Comparison of ENCODE assay signal across 15 cellular contexts in the genomic region with DNA sequence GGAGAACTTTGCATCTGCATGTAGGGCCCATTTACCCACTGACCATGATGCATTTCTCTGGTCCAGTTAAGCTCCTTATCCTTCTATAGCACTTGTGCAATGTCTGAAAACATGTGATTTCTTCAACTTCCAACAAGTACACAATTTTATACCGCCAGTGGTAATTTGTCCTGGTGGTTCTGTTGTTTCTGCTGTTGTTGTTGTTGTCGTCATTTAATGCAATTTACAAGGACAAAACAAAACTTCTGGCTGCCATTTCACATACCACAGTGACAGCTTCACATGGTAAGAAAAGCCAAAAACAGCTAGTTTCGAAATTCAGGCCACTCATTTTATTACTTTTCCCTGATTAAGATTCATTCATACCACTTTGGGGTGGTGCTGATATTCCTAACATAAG.
DNase-seq lines count a peak whose midpoint lies in the region; ATAC-seq and TF ChIP-seq lines count a peak whose summit lies in the region.
"Had no signal": no experiment of that assay in that cellular context is flagged by ENCODE, and none has a peak within 500 bp of the region (broad histone marks: within the 10 kb centered on the region; RNA-seq: fewer than 3 reads in every experiment).

No MANE protein-coding gene starts in this region.

- H3K9me3 Mint-ChIP-seq in T-helper 1 cell treated with Interleukin-12 subunit alpha and Interleukin-12 subunit beta and Interleukin-4 antibody, amounts not matched to agents 30 μg/mL and 1 μg/mL, for 36 hours = no peaks in the 10 kb centered on the region
- no peaks in the 10 kb centered on the region for H3K9me3 Mint-ChIP-seq in activated naive CD4-positive, alpha-beta T cell treated with anti-CD3 and anti-CD28 coated beads, Interleukin-2, amount 10 ng/mL, durations not matched to agents 7 days and 5 days
- no peaks in the 10 kb centered on the region for H3K9me3 Mint-ChIP-seq in activated naive CD8-positive, alpha-beta T cell (ENCODE audit: low read depth)
- H3K9me3 Mint-ChIP-seq in CD14-positive monocyte = no peaks in the 10 kb centered on the region
- H3K9me3 Mint-ChIP-seq: IgD-negative memory B cell had no signal

- no peak overlapping the region for H3K4me3 Mint-ChIP-seq in T-helper 1 cell treated with Interleukin-12 subunit alpha and Interleukin-12 subunit beta and Interleukin-4 antibody, amounts not matched to agents 30 μg/mL and 1 μg/mL, for 36 hours
- no peak overlapping the region for H3K4me3 Mint-ChIP-seq in activated naive CD4-positive, alpha-beta T cell treated with anti-CD3 and anti-CD28 coated beads, Interleukin-2, amount 10 ng/mL, durations not matched to agents 7 days and 5 days
- no peak overlapping the region for H3K4me3 Mint-ChIP-seq in activated naive CD8-positive, alpha-beta T cell
- H3K4me3 Mint-ChIP-seq in CD14-positive monocyte = no peak overlapping the region
- H3K4me3 Mint-ChIP-seq: IgD-negative memory B cell had no signal

- H3K27me3 Mint-ChIP-seq in T-helper 1 cell treated with Interleukin-12 subunit alpha and Interleukin-12 subunit beta and Interleukin-4 antibody, amounts not matched to agents 30 μg/mL and 1 μg/mL, for 36 hours (ENCODE audit: low read depth) = no peaks in the 10 kb centered on the region
- no peaks in the 10 kb centered on the region for H3K27me3 Mint-ChIP-seq in activated naive CD4-positive, alpha-beta T cell treated with anti-CD3 and anti-CD28 coated beads, Interleukin-2, amount 10 ng/mL, durations not matched to agents 7 days and 5 days
- no peaks in the 10 kb centered on the region for H3K27me3 Mint-ChIP-seq in activated naive CD8-positive, alpha-beta T cell
- peaks cover 0 to 7% (median 1%) of the 10 kb centered on the region in 3 donors for H3K27me3 Mint-ChIP-seq in CD14-positive monocyte (ENCODE audit: low read depth in 3 of 3)
- H3K27me3 Mint-ChIP-seq: IgD-negative memory B cell had no signal

- no peak overlapping the region for H3K4me3 ChIP-seq in fibroblast of villous mesenchyme (ENCODE audit: low read depth, low read length)
- H3K4me3 ChIP-seq: BLaER1 treated with 17β-estradiol and CSF1 and Interleukin-3, amounts not matched to agents 10 nM and 100 nM had no signal

- DNase-seq in T-helper 1 cell = no peak
- no peak for DNase-seq in activated naive CD4-positive, alpha-beta T cell treated with anti-CD3 and anti-CD28 coated beads, Interleukin-2, amount 10 ng/mL, durations not matched to agents 7 days and 5 days
- no peak for DNase-seq in activated naive CD4-positive, alpha-beta T cell treated with anti-CD3 and anti-CD28 coated beads, Interleukin-2, amount 50 U/mL, for 16 hours
- peak; percentile 78 for DNase-seq in fibroblast of villous mesenchyme (ENCODE audit: low read depth)
- DNase-seq in CD14-positive monocyte (ENCODE audit: low spot score) = no peak
- DNase-seq: DMS79 treated with DMSO at 0.1 percent for 48 hours, NCI-H1105 treated with DMSO at 0.1 percent for 48 hours, NCI-H1694 treated with DMSO at 0.1 percent for 48 hours, NCI-H2107, NCI-H524 treated with DMSO at 0.1 percent for 48 hours had no signal

- peaks cover 11% of the 10 kb centered on the region for H3K36me3 Mint-ChIP-seq in T-helper 1 cell treated with Interleukin-12 subunit alpha and Interleukin-12 subunit beta and Interleukin-4 antibody, amounts not matched to agents 30 μg/mL and 1 μg/mL, for 36 hours (ENCODE audit: low read depth)
- H3K36me3 Mint-ChIP-seq in activated naive CD4-positive, alpha-beta T cell treated with anti-CD3 and anti-CD28 coated beads, Interleukin-2, amount 10 ng/mL, durations not matched to agents 7 days and 5 days = peaks cover 14% of the 10 kb centered on the region
- H3K36me3 Mint-ChIP-seq in activated naive CD8-positive, alpha-beta T cell = peaks cover 3% of the 10 kb centered on the region
- H3K36me3 Mint-ChIP-seq in CD14-positive monocyte = no peaks in the 10 kb centered on the region

- no peak for ATAC-seq in HG03442 (IDR thresholded peaks at IDR 0.05; ENCODE audit: unreplicated experiment)

- peak overlapping the region; percentile 95 for H3K27ac Mint-ChIP-seq in T-helper 1 cell treated with Interleukin-12 subunit alpha and Interleukin-12 subunit beta and Interleukin-4 antibody, amounts not matched to agents 30 μg/mL and 1 μg/mL, for 36 hours
- peak overlapping the region; percentile 80 for H3K27ac Mint-ChIP-seq in activated naive CD4-positive, alpha-beta T cell treated with anti-CD3 and anti-CD28 coated beads, Interleukin-2, amount 10 ng/mL, durations not matched to agents 7 days and 5 days
- peak overlapping the region; percentile 89 for H3K27ac Mint-ChIP-seq in activated naive CD8-positive, alpha-beta T cell
- no peak overlapping the region for H3K27ac Mint-ChIP-seq in CD14-positive monocyte
- H3K27ac Mint-ChIP-seq: IgD-negative memory B cell had no signal

- H3K4me1 Mint-ChIP-seq in T-helper 1 cell treated with Interleukin-12 subunit alpha and Interleukin-12 subunit beta and Interleukin-4 antibody, amounts not matched to agents 30 μg/mL and 1 μg/mL, for 36 hours (ENCODE audit: low read depth) = peaks cover 53% of the 10 kb centered on the region
- peaks cover 62% of the 10 kb centered on the region for H3K4me1 Mint-ChIP-seq in activated naive CD4-positive, alpha-beta T cell treated with anti-CD3 and anti-CD28 coated beads, Interleukin-2, amount 10 ng/mL, durations not matched to agents 7 days and 5 days
- peaks cover 37% of the 10 kb centered on the region for H3K4me1 Mint-ChIP-seq in activated naive CD8-positive, alpha-beta T cell (ENCODE audit: low read depth)
- H3K4me1 Mint-ChIP-seq in CD14-positive monocyte = peaks cover 10% of the 10 kb centered on the region

- intact Hi-C loops in CD14-positive monocyte (cut with micrococcal nuclease) = loop anchor here in 1 of 2 donors (5.0 kb wide), 1 partner anchor 121 kb away; a partner anchor contains a TSS

- CTCF ChIA-PET in activated naive CD4-positive, alpha-beta T cell treated with anti-CD3 and anti-CD28 coated beads, Interleukin-2, amount 10 ng/mL, durations not matched to agents 7 days and 5 days (lab: Charles Lee) = interaction anchor here (1.0 to 9.5 kb wide), 6 partner anchors 10 to 121 kb away, joined by 3 to 96 read pairs (median 4); a partner anchor contains a TSS

- no peak for TF ChIP-seq CTCF in fibroblast of villous mesenchyme (IDR thresholded peaks at IDR 0.05; ENCODE audit: insufficient read depth, low read depth, low read length)
- no peak for TF ChIP-seq CTCF in CD14-positive monocyte (IDR thresholded peaks at IDR 0.05)

Comparison
In these comparisons a context has a peak if more than half of its experiments do, and no peak if none do; other contexts are left out.
1. H3K27ac Mint-ChIP-seq: peak in T-helper 1 cell treated with Interleukin-12 subunit alpha and Interleukin-12 subunit beta and Interleukin-4 antibody, amounts not matched to agents 30 μg/mL and 1 μg/mL, for 36 hours (single experiment), activated naive CD4-positive, alpha-beta T cell treated with anti-CD3 and anti-CD28 coated beads, Interleukin-2, amount 10 ng/mL, durations not matched to agents 7 days and 5 days (single experiment) and activated naive CD8-positive, alpha-beta T cell (single experiment); none in CD14-positive monocyte (0 of 7).